Comparison of ENCODE assay signal across 1 cellular context in the genomic region with DNA sequence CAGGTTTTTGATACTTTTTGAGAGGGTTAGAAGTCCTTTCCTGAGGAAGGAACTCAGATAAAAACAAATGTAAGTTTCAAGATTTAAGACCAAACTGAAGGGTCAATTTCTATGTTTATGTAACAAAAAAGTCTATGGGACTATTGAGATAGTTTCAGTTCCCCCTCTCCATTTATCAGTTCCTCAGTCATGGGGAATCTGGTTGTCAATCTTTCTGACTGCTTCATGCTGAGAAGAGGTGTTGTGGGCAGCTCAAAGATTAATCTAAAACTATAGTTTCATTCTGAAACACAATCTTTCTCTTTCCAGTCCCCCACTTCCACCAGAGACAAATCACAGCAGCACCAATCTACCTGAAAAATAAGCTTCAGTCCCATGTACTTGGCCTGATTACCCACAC.
TF ChIP-seq lines count a peak whose summit lies in the region.

No MANE protein-coding gene starts in this region.

TF ChIP-seq in GM12878, 131 proteins besides CTCF, POLR2A, EP300 and RAD21 (continued from another document and continues in another):
- TF ChIP-seq SMARCA5 (IDR thresholded peaks at IDR 0.05), result no peak
- peak; percentile 24; the same call in 1 of the 2 replicates for TF ChIP-seq JUNB (IDR thresholded peaks at IDR 0.05)
- no peak for TF ChIP-seq GATAD2B (conservative IDR thresholded peaks at IDR 0.05; ENCODE audit: low read depth)
- TF ChIP-seq EGR1 (IDR thresholded peaks at IDR 0.05; ENCODE audit: borderline replicate concordance in 1 of 2, low read depth in 2 of 2, low read length in 2 of 2), result no peak
- TF ChIP-seq, protein P1, sequence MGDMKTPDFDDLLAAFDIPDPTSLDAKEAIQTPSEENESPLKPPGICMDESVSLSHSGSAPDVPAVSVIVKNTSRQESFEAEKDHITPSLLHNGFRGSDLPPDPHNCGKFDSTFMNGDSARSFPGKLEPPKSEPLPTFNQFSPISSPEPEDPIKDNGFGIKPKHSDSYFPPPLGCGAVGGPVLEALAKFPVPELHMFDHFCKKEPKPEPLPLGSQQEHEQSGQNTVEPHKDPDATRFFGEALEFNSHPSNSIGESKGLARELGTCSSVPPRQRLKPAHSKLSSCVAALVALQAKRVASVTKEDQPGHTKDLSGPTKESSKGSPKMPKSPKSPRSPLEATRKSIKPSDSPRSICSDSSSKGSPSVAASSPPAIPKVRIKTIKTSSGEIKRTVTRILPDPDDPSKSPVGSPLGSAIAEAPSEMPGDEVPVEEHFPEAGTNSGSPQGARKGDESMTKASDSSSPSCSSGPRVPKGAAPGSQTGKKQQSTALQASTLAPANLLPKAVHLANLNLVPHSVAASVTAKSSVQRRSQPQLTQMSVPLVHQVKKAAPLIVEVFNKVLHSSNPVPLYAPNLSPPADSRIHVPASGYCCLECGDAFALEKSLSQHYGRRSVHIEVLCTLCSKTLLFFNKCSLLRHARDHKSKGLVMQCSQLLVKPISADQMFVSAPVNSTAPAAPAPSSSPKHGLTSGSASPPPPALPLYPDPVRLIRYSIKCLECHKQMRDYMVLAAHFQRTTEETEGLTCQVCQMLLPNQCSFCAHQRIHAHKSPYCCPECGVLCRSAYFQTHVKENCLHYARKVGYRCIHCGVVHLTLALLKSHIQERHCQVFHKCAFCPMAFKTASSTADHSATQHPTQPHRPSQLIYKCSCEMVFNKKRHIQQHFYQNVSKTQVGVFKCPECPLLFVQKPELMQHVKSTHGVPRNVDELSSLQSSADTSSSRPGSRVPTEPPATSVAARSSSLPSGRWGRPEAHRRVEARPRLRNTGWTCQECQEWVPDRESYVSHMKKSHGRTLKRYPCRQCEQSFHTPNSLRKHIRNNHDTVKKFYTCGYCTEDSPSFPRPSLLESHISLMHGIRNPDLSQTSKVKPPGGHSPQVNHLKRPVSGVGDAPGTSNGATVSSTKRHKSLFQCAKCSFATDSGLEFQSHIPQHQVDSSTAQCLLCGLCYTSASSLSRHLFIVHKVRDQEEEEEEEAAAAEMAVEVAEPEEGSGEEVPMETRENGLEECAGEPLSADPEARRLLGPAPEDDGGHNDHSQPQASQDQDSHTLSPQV (IDR thresholded peaks at IDR 0.05), result no peak
- no peak for TF ChIP-seq PAX5 (IDR thresholded peaks at IDR 0.05; ENCODE audit: borderline replicate concordance, low read depth, low read length)
- no peak for TF ChIP-seq CBFB (IDR thresholded peaks at IDR 0.05; ENCODE audit: low read depth)
- no peak for TF ChIP-seq SIX5 (IDR thresholded peaks at IDR 0.05; ENCODE audit: low read depth, low read length, severe bottlenecking)
- TF ChIP-seq STAT3 (IDR thresholded peaks at IDR 0.05; ENCODE audit: low read depth, low read length), result no peak
- TF ChIP-seq, protein P2, sequence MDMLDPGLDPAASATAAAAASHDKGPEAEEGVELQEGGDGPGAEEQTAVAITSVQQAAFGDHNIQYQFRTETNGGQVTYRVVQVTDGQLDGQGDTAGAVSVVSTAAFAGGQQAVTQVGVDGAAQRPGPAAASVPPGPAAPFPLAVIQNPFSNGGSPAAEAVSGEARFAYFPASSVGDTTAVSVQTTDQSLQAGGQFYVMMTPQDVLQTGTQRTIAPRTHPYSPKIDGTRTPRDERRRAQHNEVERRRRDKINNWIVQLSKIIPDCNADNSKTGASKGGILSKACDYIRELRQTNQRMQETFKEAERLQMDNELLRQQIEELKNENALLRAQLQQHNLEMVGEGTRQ (IDR thresholded peaks at IDR 0.05; ENCODE audit: borderline replicate concordance, low read depth, low read length), result no peak
- TF ChIP-seq FOXM1 (IDR thresholded peaks at IDR 0.05; ENCODE audit: low read depth, low read length), result no peak
- TF ChIP-seq, protein P3, sequence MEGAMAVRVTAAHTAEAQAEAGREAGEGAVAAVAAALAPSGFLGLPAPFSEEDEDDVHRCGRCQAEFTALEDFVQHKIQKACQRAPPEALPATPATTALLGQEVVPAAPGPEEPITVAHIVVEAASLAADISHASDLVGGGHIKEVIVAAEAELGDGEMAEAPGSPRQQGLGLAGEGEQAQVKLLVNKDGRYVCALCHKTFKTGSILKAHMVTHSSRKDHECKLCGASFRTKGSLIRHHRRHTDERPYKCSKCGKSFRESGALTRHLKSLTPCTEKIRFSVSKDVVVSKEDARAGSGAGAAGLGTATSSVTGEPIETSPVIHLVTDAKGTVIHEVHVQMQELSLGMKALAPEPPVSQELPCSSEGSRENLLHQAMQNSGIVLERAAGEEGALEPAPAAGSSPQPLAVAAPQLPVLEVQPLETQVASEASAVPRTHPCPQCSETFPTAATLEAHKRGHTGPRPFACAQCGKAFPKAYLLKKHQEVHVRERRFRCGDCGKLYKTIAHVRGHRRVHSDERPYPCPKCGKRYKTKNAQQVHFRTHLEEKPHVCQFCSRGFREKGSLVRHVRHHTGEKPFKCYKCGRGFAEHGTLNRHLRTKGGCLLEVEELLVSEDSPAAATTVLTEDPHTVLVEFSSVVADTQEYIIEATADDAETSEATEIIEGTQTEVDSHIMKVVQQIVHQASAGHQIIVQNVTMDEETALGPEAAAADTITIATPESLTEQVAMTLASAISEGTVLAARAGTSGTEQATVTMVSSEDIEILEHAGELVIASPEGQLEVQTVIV (IDR thresholded peaks at IDR 0.05; ENCODE audit: borderline replicate concordance, partially characterized antibody), result no peak
- no peak for TF ChIP-seq ZNF24 (IDR thresholded peaks at IDR 0.05)
- TF ChIP-seq, protein P4, sequence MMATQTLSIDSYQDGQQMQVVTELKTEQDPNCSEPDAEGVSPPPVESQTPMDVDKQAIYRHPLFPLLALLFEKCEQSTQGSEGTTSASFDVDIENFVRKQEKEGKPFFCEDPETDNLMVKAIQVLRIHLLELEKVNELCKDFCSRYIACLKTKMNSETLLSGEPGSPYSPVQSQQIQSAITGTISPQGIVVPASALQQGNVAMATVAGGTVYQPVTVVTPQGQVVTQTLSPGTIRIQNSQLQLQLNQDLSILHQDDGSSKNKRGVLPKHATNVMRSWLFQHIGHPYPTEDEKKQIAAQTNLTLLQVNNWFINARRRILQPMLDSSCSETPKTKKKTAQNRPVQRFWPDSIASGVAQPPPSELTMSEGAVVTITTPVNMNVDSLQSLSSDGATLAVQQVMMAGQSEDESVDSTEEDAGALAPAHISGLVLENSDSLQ (IDR thresholded peaks at IDR 0.05), result peak; percentile 78
- TF ChIP-seq ZNF207 (IDR thresholded peaks at IDR 0.05; ENCODE audit: borderline replicate concordance), result no peak
- no peak for TF ChIP-seq ESRRA (IDR thresholded peaks at IDR 0.05; ENCODE audit: low read length)
- no peak for TF ChIP-seq POLR2AphosphoS5 (IDR thresholded peaks at IDR 0.05; ENCODE audit: low read length)
- TF ChIP-seq MEF2B (IDR thresholded peaks at IDR 0.05; ENCODE audit: partially characterized antibody, poor library complexity, severe bottlenecking), result no peak
- TF ChIP-seq, protein P5, sequence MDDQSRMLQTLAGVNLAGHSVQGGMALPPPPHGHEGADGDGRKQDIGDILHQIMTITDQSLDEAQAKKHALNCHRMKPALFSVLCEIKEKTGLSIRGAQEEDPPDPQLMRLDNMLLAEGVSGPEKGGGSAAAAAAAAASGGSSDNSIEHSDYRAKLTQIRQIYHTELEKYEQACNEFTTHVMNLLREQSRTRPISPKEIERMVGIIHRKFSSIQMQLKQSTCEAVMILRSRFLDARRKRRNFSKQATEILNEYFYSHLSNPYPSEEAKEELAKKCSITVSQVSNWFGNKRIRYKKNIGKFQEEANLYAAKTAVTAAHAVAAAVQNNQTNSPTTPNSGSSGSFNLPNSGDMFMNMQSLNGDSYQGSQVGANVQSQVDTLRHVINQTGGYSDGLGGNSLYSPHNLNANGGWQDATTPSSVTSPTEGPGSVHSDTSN (IDR thresholded peaks at IDR 0.05; ENCODE audit: insufficient replicate concordance, low read depth, low read length), result peak; percentile 35
- TF ChIP-seq ZZZ3 (IDR thresholded peaks at IDR 0.05; ENCODE audit: control insufficient read depth, insufficient read length, low read depth), result no peak
- no peak for TF ChIP-seq RCOR1 (conservative IDR thresholded peaks at IDR 0.05; ENCODE audit: low read depth, low read length)
- no peak for TF ChIP-seq POLR2AphosphoS2 (IDR thresholded peaks at IDR 0.05; ENCODE audit: low read depth, low read length)
- 0 out of 2 replicates have a peak, but pooled peaks have one; percentile 33 for TF ChIP-seq MEF2A (IDR thresholded peaks at IDR 0.05; ENCODE audit: insufficient read depth, low read depth, low read length)
- no peak for TF ChIP-seq TCF7 (IDR thresholded peaks at IDR 0.05; ENCODE audit: borderline replicate concordance)
- no peak for TF ChIP-seq BHLHE40 (IDR thresholded peaks at IDR 0.05; ENCODE audit: borderline replicate concordance in 1 of 2, low read depth in 2 of 2, low read length in 1 of 2)
- TF ChIP-seq, protein P6, sequence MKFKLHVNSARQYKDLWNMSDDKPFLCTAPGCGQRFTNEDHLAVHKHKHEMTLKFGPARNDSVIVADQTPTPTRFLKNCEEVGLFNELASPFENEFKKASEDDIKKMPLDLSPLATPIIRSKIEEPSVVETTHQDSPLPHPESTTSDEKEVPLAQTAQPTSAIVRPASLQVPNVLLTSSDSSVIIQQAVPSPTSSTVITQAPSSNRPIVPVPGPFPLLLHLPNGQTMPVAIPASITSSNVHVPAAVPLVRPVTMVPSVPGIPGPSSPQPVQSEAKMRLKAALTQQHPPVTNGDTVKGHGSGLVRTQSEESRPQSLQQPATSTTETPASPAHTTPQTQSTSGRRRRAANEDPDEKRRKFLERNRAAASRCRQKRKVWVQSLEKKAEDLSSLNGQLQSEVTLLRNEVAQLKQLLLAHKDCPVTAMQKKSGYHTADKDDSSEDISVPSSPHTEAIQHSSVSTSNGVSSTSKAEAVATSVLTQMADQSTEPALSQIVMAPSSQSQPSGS (IDR thresholded peaks at IDR 0.05; ENCODE audit: low read length), result no peak
- TF ChIP-seq, protein P7, sequence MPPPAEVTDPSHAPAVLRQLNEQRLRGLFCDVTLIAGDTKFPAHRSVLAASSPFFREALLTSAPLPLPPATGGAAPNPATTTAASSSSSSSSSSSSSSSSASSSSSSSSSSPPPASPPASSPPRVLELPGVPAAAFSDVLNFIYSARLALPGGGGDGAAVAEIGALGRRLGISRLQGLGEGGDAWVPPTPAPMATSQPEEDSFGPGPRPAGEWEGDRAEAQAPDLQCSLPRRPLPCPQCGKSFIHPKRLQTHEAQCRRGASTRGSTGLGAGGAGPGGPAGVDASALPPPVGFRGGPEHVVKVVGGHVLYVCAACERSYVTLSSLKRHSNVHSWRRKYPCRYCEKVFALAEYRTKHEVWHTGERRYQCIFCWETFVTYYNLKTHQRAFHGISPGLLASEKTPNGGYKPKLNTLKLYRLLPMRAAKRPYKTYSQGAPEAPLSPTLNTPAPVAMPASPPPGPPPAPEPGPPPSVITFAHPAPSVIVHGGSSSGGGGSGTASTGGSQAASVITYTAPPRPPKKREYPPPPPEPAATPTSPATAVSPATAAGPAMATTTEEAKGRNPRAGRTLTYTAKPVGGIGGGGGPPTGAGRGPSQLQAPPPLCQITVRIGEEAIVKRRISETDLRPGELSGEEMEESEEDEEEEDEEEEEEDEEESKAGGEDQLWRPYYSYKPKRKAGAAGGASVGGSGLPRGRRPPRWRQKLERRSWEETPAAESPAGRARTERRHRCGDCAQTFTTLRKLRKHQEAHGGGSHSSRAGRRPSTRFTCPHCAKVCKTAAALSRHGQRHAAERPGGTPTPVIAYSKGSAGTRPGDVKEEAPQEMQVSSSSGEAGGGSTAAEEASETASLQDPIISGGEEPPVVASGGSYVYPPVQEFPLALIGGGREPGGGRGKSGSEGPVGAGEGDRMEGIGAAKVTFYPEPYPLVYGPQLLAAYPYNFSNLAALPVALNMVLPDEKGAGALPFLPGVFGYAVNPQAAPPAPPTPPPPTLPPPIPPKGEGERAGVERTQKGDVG (CRISPR knock-in tag; IDR thresholded peaks at IDR 0.05), result no peak
- peak in 1 of 2 experiments; percentile 28; a peak in 1 of 4 replicates for TF ChIP-seq IKZF2 (IDR thresholded peaks at IDR 0.05)
- no peak for TF ChIP-seq MYC (IDR thresholded peaks at IDR 0.05; ENCODE audit: insufficient read depth, insufficient read length, insufficient replicate concordance, low read length, severe bottlenecking)
- TF ChIP-seq ZNF622 (IDR thresholded peaks at IDR 0.05), result no peak
- peak; percentile 94 for TF ChIP-seq SPI1 (IDR thresholded peaks at IDR 0.05; ENCODE audit: borderline replicate concordance, insufficient read depth, low read depth, low read length)
- peak; percentile 37 for TF ChIP-seq RUNX3 (IDR thresholded peaks at IDR 0.05; ENCODE audit: low read length)
- TF ChIP-seq BMI1 (IDR thresholded peaks at IDR 0.05; ENCODE audit: borderline replicate concordance), result no peak
- no peak for TF ChIP-seq ZNF384 (IDR thresholded peaks at IDR 0.05; ENCODE audit: borderline replicate concordance, low read depth, low read length)
- 0 out of 2 replicates have a peak, but pooled peaks have one; percentile 16 for TF ChIP-seq IKZF1 (conservative IDR thresholded peaks at IDR 0.05)
- TF ChIP-seq YBX1 (IDR thresholded peaks at IDR 0.05), result no peak
- no peak for TF ChIP-seq NR2F1 (conservative IDR thresholded peaks at IDR 0.05)
- no peak for TF ChIP-seq FOS (IDR thresholded peaks at IDR 0.05; ENCODE audit: borderline replicate concordance, extremely low read depth, insufficient read length)
- no peak for TF ChIP-seq CHD2 (IDR thresholded peaks at IDR 0.05; ENCODE audit: borderline replicate concordance, low read depth, low read length)
- TF ChIP-seq SREBF2 (IDR thresholded peaks at IDR 0.05; ENCODE audit: low read length), result no peak
- no peak for TF ChIP-seq ETV6 (conservative IDR thresholded peaks at IDR 0.05 in 1 of 2, IDR thresholded peaks at IDR 0.05 in 1 of 2; ENCODE audit: borderline replicate concordance in 1 of 2, low read depth in 1 of 2)
- TF ChIP-seq, protein P8, sequence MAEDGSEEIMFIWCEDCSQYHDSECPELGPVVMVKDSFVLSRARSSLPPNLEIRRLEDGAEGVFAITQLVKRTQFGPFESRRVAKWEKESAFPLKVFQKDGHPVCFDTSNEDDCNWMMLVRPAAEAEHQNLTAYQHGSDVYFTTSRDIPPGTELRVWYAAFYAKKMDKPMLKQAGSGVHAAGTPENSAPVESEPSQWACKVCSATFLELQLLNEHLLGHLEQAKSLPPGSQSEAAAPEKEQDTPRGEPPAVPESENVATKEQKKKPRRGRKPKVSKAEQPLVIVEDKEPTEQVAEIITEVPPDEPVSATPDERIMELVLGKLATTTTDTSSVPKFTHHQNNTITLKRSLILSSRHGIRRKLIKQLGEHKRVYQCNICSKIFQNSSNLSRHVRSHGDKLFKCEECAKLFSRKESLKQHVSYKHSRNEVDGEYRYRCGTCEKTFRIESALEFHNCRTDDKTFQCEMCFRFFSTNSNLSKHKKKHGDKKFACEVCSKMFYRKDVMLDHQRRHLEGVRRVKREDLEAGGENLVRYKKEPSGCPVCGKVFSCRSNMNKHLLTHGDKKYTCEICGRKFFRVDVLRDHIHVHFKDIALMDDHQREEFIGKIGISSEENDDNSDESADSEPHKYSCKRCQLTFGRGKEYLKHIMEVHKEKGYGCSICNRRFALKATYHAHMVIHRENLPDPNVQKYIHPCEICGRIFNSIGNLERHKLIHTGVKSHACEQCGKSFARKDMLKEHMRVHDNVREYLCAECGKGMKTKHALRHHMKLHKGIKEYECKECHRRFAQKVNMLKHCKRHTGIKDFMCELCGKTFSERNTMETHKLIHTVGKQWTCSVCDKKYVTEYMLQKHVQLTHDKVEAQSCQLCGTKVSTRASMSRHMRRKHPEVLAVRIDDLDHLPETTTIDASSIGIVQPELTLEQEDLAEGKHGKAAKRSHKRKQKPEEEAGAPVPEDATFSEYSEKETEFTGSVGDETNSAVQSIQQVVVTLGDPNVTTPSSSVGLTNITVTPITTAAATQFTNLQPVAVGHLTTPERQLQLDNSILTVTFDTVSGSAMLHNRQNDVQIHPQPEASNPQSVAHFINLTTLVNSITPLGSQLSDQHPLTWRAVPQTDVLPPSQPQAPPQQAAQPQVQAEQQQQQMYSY (CRISPR knock-in tag; IDR thresholded peaks at IDR 0.05), result no peak
- peak; percentile 74 for TF ChIP-seq DPF2 (IDR thresholded peaks at IDR 0.05)
- TF ChIP-seq BCL11A (IDR thresholded peaks at IDR 0.05; ENCODE audit: low read depth, low read length), result 0 out of 2 replicates have a peak, but pooled peaks have one; percentile 29
